Comparison of ENCODE assay signal across 27 cellular contexts in genomic region chr2:129091620-129092019, GRCh38.
"Had no signal": no experiment of that assay in that cellular context is flagged by ENCODE, and none has a peak within 500 bp of the region (broad histone marks: within the 10 kb centered on the region; RNA-seq: fewer than 3 reads in every experiment).

No MANE protein-coding gene starts in this region.

- DNase-seq: activated CD4-positive, alpha-beta memory T cell treated with anti-CD3 and anti-CD28 coated beads, Interleukin-2, amount 10 ng/mL, durations not matched to agents 7 days and 5 days; activated CD4-positive, alpha-beta T cell treated with anti-CD3 and anti-CD28 coated beads for 1 hour; activated CD4-positive, alpha-beta T cell treated with anti-CD3 and anti-CD28 coated beads for 4 hours; activated CD4-positive, alpha-beta T cell treated with anti-CD3 and anti-CD28 coated beads, Interleukin-2, amount 10 ng/mL, durations not matched to agents 7 days and 5 days; activated CD4-positive, alpha-beta T cell treated with anti-CD3 and anti-CD28 coated beads, Interleukin-2, amount 50 U/mL, for 4 hours; activated CD8-positive, alpha-beta memory T cell treated with anti-CD3 and anti-CD28 coated beads for 24 hours; activated effector memory CD4-positive, alpha-beta T cell treated with Interleukin-2 at 50 U/mL for 16 hours; activated gamma-delta T cell treated with Interleukin-2 at 50 U/mL for 16 hours; activated naive CD4-positive, alpha-beta T cell treated with anti-CD3 and anti-CD28 coated beads, Interleukin-2, amount 50 U/mL, for 16 hours; activated naive CD4-positive, alpha-beta T cell treated with Interleukin-2 at 50 U/mL for 16 hours; activated T-cell treated with anti-CD3 and anti-CD28 coated beads, Interleukin-2, amount 50 U/mL, for 4 hours; amniotic stem cell; anterior cingulate cortex; brain microvascular endothelial cell; dorsolateral prefrontal cortex; effector memory CD4-positive, alpha-beta T cell; endodermal cell; foreskin fibroblast; head of caudate nucleus; T-helper 2 cell had no signal

- H3K27ac ChIP-seq: brain microvascular endothelial cell, coronary artery, dorsolateral prefrontal cortex, VCaP had no signal

- H3K4me3 ChIP-seq: coronary artery, dorsolateral prefrontal cortex had no signal

- H3K27me3 ChIP-seq: brain microvascular endothelial cell, dorsolateral prefrontal cortex had no signal

- H3K36me3 ChIP-seq: brain microvascular endothelial cell had no signal

- FAIRE-seq: astrocyte, bronchial epithelial cell had no signal

- ATAC-seq: activated T-cell treated with anti-CD3 and anti-CD28 coated beads, Interleukin-2, amount 50 U/mL, for 4 hours; activated T-helper 17 cell treated with anti-CD3 and anti-CD28 coated beads, Interleukin-2, amount 50 U/mL, for 72 hours; esophagus mucosa; WTC11 had no signal
